In the genomic region with DNA sequence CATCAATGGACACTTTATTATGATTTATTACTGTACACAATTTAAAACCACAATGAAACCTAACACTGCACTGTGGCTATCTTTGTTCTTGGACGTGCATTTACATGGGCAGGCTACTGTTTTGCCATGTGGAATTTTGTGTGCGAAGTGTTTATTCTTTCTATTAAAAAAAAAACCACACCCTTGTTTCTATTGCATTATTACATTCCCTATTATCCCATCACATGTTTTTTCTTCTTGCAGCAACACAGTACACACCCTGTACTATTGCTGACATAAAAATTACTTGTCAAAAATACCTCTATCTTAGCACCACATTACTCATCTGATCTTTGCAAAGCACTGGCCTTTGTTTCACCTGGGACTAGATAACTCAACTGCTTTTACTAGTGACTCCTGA, we compare ENCODE assay signal across 22 cellular contexts. TPM values are rescaled to one million over a fixed set of nuclear protein-coding genes. Genes with fewer than 3 reads are reported as not detected.
DNase-seq lines count a peak whose midpoint lies in the region; ATAC-seq and TF ChIP-seq lines count a peak whose summit lies in the region.
"Had no signal": no experiment of that assay in that cellular context is flagged by ENCODE, and none has a peak within 500 bp of the region (broad histone marks: within the 10 kb centered on the region; RNA-seq: fewer than 3 reads in every experiment).

No MANE protein-coding gene starts in this region.

- no peak overlapping the region for H3K4me2 ChIP-seq in PC-9

- H3K9me2 ChIP-seq in PC-9 (ENCODE audit: insufficient read depth), result no peaks in the 10 kb centered on the region

- intact Hi-C loops in mucosa of descending colon (cut with DNase I, micrococcal nuclease) (loop anchor here in 1 of 2 donors (10.0 kb wide), 1 partner anchor 156 kb away; no protein-coding TSS in a partner anchor), PC-9 (cut with micrococcal nuclease; ENCODE audit: unreplicated experiment) (loop anchor here (5.0 kb wide), 1 partner anchor 309 kb away; no protein-coding TSS in a partner anchor)

- ATAC-seq in mucosa of descending colon, result peak; percentile 4
- no peak for ATAC-seq in GM18907 (IDR thresholded peaks at IDR 0.05; ENCODE audit: unreplicated experiment)
- ATAC-seq: right cardiac atrium had no signal

- H3K4me3 ChIP-seq in AG10803 (ENCODE audit: low read length) (no peak overlapping the region), endodermal cell (ENCODE audit: low read length) (peak overlapping the region; percentile 91), mucosa of descending colon (no peak overlapping the region), PC-9 (no peak overlapping the region)
- H3K4me3 ChIP-seq: SJSA1 had no signal

- peaks cover 50% of the 10 kb centered on the region for H3K4me1 Mint-ChIP-seq in endodermal cell

- no peak overlapping the region for H3K27ac Mint-ChIP-seq in endodermal cell
- H3K27ac Mint-ChIP-seq: CD4-positive, CD25-positive, alpha-beta regulatory T cell had no signal

- H2AFZ ChIP-seq in PC-9, result no peak overlapping the region

- TF ChIP-seq CTCF in AG10803 (conservative IDR thresholded peaks at IDR 0.05; ENCODE audit: low read length) (no peak), endodermal cell (conservative IDR thresholded peaks at IDR 0.05) (no peak), mucosa of descending colon (IDR thresholded peaks at IDR 0.05) (no peak), PC-9 (conservative IDR thresholded peaks at IDR 0.05) (no peak)

- WGBS in endodermal cell (ENCODE audit: insufficient coverage in 1 of 2, insufficient read length in 1 of 2), 2 experiments, result 93% methylated on average over 2 of the region's 2 CpGs; no CpG with 5 or more reads in 1 of the 2 experiments

- peaks cover 28% of the 10 kb centered on the region for H3K27me3 Mint-ChIP-seq in endodermal cell (ENCODE audit: insufficient read depth)

- CTCF ChIA-PET in PC-9 (lab: Charles Lee), result no interaction called here

- no TSS peak for BruUV-seq in PC-9 (replicated peaks; lab: Mats Ljungman, UMichigan)

- POLR2A ChIA-PET in PC-9 (lab: Charles Lee; ENCODE audit: unreplicated experiment), result no interaction called here

- H3K79me2 ChIP-seq in PC-9 (ENCODE audit: low read depth), result no peaks in the 10 kb centered on the region

- H3K4me1 ChIP-seq in endodermal cell (ENCODE audit: control insufficient read depth, insufficient read depth, low read length) (peaks cover 3% of the 10 kb centered on the region), mucosa of descending colon (ENCODE audit: low read depth) (peaks cover 12% of the 10 kb centered on the region), PC-9 (replicated peaks; ENCODE audit: insufficient read depth) (no peaks in the 10 kb centered on the region)

- H3K36me3 ChIP-seq in endodermal cell (ENCODE audit: control insufficient read depth, insufficient read depth, low read length), result peaks cover 64% of the 10 kb centered on the region
- H3K36me3 ChIP-seq in mucosa of descending colon (ENCODE audit: low read depth), result no peaks in the 10 kb centered on the region
- H3K36me3 ChIP-seq in PC-9 (ENCODE audit: low read depth), result no peaks in the 10 kb centered on the region
- H3K36me3 ChIP-seq: neutrophil had no signal

- DNase-seq in AG10803 (ENCODE audit: low read depth) (peak; percentile 42), M059J (ENCODE audit: low read depth) (peak; percentile 29), endodermal cell (no peak), mucosa of descending colon (no peak), NCI-H1105 treated with DMSO at 0.1 percent for 48 hours (lab: John Stamatoyannopoulos, UW) (no peak), PC-9 (no peak), NCI-H1436 (lab: John Stamatoyannopoulos, UW) (no peak)
- DNase-seq: ACHN; CD4-positive, CD25-positive, alpha-beta regulatory T cell; DND-41; H7; mesendoderm; NCI-H1436 treated with DMSO at 0.1 percent for 48 hours; NCI-H446 treated with DMSO at 0.1 percent for 48 hours; right cardiac atrium; stimulated activated CD4-positive, alpha-beta T cell treated with anti-CD3 and anti-CD28 coated beads, Interleukin-1b, Interleukin-23, amount 100 ng/mL, for 48 hours; stomach had no signal

- no peak overlapping the region for H3K9ac ChIP-seq in endodermal cell (ENCODE audit: extremely low read depth, low read length, poor library complexity, severe bottlenecking)

- H3K4me3 Mint-ChIP-seq in endodermal cell, result peak overlapping the region; percentile 96
- H3K4me3 Mint-ChIP-seq: central memory CD8-positive, alpha-beta T cell had no signal

- H3K27ac ChIP-seq in endodermal cell (ENCODE audit: low read depth, low read length) (no peak overlapping the region), PC-9 (no peak overlapping the region)
- H3K27ac ChIP-seq: neutrophil, SJSA1 had no signal

- H3K36me3 Mint-ChIP-seq in endodermal cell (ENCODE audit: low read depth), result peaks cover 54% of the 10 kb centered on the region
- H3K36me3 Mint-ChIP-seq: CD4-positive, CD25-positive, alpha-beta regulatory T cell had no signal

- H3K9me3 ChIP-seq in endodermal cell (ENCODE audit: control insufficient read depth, low read length) (no peaks in the 10 kb centered on the region), mucosa of descending colon (no peaks in the 10 kb centered on the region), PC-9 (ENCODE audit: insufficient read depth, low read depth) (no peaks in the 10 kb centered on the region)
- H3K9me3 ChIP-seq: neutrophil, SJSA1, stomach had no signal

- H3F3A ChIP-seq in PC-9 (ENCODE audit: insufficient read depth, low read depth), result no peaks in the 10 kb centered on the region

- H3K27me3 ChIP-seq in endodermal cell (ENCODE audit: control insufficient read depth, insufficient read depth, low read length, poor library complexity, severe bottlenecking) (no peaks in the 10 kb centered on the region), PC-9 (ENCODE audit: insufficient read depth, low read depth) (no peaks in the 10 kb centered on the region)
- H3K27me3 ChIP-seq: SJSA1 had no signal

- no peaks in the 10 kb centered on the region for H4K20me1 ChIP-seq in PC-9 (ENCODE audit: insufficient read depth)

- H3K9me3 Mint-ChIP-seq in endodermal cell, result no peaks in the 10 kb centered on the region
- H3K9me3 Mint-ChIP-seq: central memory CD8-positive, alpha-beta T cell had no signal

RNA-seq across cellular contexts. Expression of a gene that starts 1.5 kb away (rescaled TPM):
- 5.8 and 5.9 TPM in 2 replicates for total RNA-seq in M059J (2014; rRNA removed; shearing (Covaris generic))
- total RNA-seq in endodermal cell (100 to 1,000 TPM in 1 of 2 donors, 10 to 100 TPM in 1; 90.8 to 119 TPM), mucosa of descending colon (10 to 100 TPM; 61.0 to 99.8 (median 98.0) TPM), PC-9 (2021) (0.20 TPM in 1 of 2 replicates, not detected in the other)
- polyA plus RNA-seq in endodermal cell (2013, experiment 1 of 2), result 15.9 TPM
- 23.3 TPM for polyA plus RNA-seq in endodermal cell (2013, experiment 2 of 2)
- total RNA-seq: OCI-LY7 had no signal
- polyA plus RNA-seq: CD4-positive, CD25-positive, alpha-beta regulatory T cell had no signal

Comparison
In these comparisons a context has a peak if more than half of its experiments do, and no peak if none do; other contexts are left out.
1. DNase-seq: peak in AG10803 (single experiment) and M059J (single experiment); none in endodermal cell (single experiment), mucosa of descending colon (0 of 3), NCI-H1105 treated with DMSO at 0.1 percent for 48 hours (single experiment), PC-9 (0 of 2) and NCI-H1436 (single experiment).